In genomic region chr12:40106202-40106533, GRCh38 we compare ENCODE assay signal across 8 cellular contexts. TPM values are rescaled to one million over a fixed set of nuclear protein-coding genes. Genes with fewer than 3 reads are reported as not detected.
DNase-seq lines count a peak whose midpoint lies in the region; ATAC-seq and TF ChIP-seq lines count a peak whose summit lies in the region.

No MANE protein-coding gene starts in this region.

- no peaks in the 10 kb centered on the region for H3K36me3 ChIP-seq in IMR-90 (ENCODE audit: control insufficient read depth, insufficient read depth, low read length)
- no peaks in the 10 kb centered on the region for H3K36me3 ChIP-seq in mammary epithelial cell (ENCODE audit: insufficient read depth, low read length)
- no peaks in the 10 kb centered on the region for H3K36me3 ChIP-seq in mucosa of descending colon (ENCODE audit: low read depth)

- H4K20me1 ChIP-seq in IMR-90 (ENCODE audit: insufficient read depth, low read length), result no peaks in the 10 kb centered on the region
- no peaks in the 10 kb centered on the region for H4K20me1 ChIP-seq in mammary epithelial cell (ENCODE audit: insufficient read depth, low read length)

- BruUV-seq in IMR-90 (replicated peaks; lab: Mats Ljungman, UMichigan) (no TSS peak), mammary epithelial cell (replicated peaks; lab: Mats Ljungman, UMichigan) (no TSS peak)

- H4K8ac ChIP-seq in IMR-90 (ENCODE audit: low read depth in 2 of 2, low read length in 2 of 2), result no peak overlapping the region

- no peak overlapping the region for H3K4ac ChIP-seq in IMR-90 (ENCODE audit: low read depth, low read length)

- ATAC-seq in IMR-90 (ENCODE audit: low read depth) (no peak), mucosa of descending colon (no peak), GM18873 (IDR thresholded peaks at IDR 0.05; ENCODE audit: low FRiP score, unreplicated experiment) (no peak)

- dilution Hi-C loops in IMR-90 (cut with HindIII; ENCODE audit: low sequenced_read_pairs, unreplicated experiment), result no loop called here
- dilution Hi-C loops in mammary epithelial cell (cut with HindIII; ENCODE audit: low sequenced_read_pairs), result loop anchor here (25.0 kb wide), 1 partner anchor 344 kb away; no protein-coding TSS in a partner anchor

- WGBS in IMR-90 (ENCODE audit: extremely low coverage in 2 of 2, insufficient read length in 1 of 2), 2 experiments, result 45% methylated on average over 4 of the region's 9 CpGs; no CpG with 5 or more reads in 1 of the 2 experiments
- WGBS in mammary epithelial cell (ENCODE audit: low coverage, missing lambda C conversion rate), result 0% methylated on average over 5 of the region's 9 CpGs

- TF ChIP-seq CTCF in AG04450 (IDR thresholded peaks at IDR 0.05; ENCODE audit: low read depth, low read length), result no peak
- no peak for TF ChIP-seq CTCF in IMR-90 (conservative IDR thresholded peaks at IDR 0.05; ENCODE audit: low read depth, low read length)
- TF ChIP-seq CTCF in mammary epithelial cell (conservative IDR thresholded peaks at IDR 0.05 in 1 of 2, IDR thresholded peaks at IDR 0.05 in 1 of 2; ENCODE audit: extremely low read depth in 1 of 2, insufficient read depth in 1 of 2, low read depth in 1 of 2, low read length in 2 of 2), result no peak
- no peak for TF ChIP-seq CTCF in mucosa of descending colon (IDR thresholded peaks at IDR 0.05)

- H3K27ac ChIP-seq in AG04450 (ENCODE audit: low read depth, low read length) (no peak overlapping the region), IMR-90 (ENCODE audit: insufficient read depth, low read length) (no peak overlapping the region), mammary epithelial cell (ENCODE audit: insufficient read depth, low read depth, low read length) (no peak overlapping the region)

- no peak overlapping the region for H4K5ac ChIP-seq in IMR-90 (ENCODE audit: low read depth, low read length)

- H4K91ac ChIP-seq in IMR-90 (ENCODE audit: insufficient read depth, low read depth, low read length), result no peak overlapping the region

- no peak overlapping the region for H2BK120ac ChIP-seq in IMR-90 (ENCODE audit: low read depth, low read length)

- in situ Hi-C loops in IMR-90 (cut with MboI; ENCODE audit: low sequenced_read_pairs) (loop anchor here (5.0 to 25.0 kb wide), 3 partner anchors 94 to 794 kb away; no protein-coding TSS in a partner anchor), mammary epithelial cell (cut with MboI; ENCODE audit: low sequenced_read_pairs in 2 of 2) (loop anchor here in 1 of 2 donors (5.0 to 25.0 kb wide), 2 partner anchors 94 to 344 kb away; no protein-coding TSS in a partner anchor)

- no peak overlapping the region for H2BK20ac ChIP-seq in IMR-90 (ENCODE audit: low read depth, low read length)

- H3K9me3 ChIP-seq in AG04450 (ENCODE audit: control insufficient read depth, insufficient read depth, low read length) (no peaks in the 10 kb centered on the region), IMR-90 (ENCODE audit: control insufficient read depth, insufficient read depth, low read length) (no peaks in the 10 kb centered on the region), mammary epithelial cell (replicated peaks; ENCODE audit: insufficient read depth, low read length) (no peaks in the 10 kb centered on the region), mucosa of descending colon (no peaks in the 10 kb centered on the region)

- H2AFZ ChIP-seq in IMR-90 (replicated peaks; ENCODE audit: low read length, poor library complexity), result peak overlapping the region; percentile 80
- H2AFZ ChIP-seq in mammary epithelial cell (ENCODE audit: low read depth, low read length), result peak overlapping the region; percentile 95

- H3K4me3 ChIP-seq in AG04450 (ENCODE audit: low read depth, low read length), result peak overlapping the region; percentile 39
- peak overlapping the region; percentile 20; the same call in 1 of the 2 replicates for H3K4me3 ChIP-seq in IMR-90 (ENCODE audit: insufficient read depth, low read depth, low read length)
- H3K4me3 ChIP-seq in mammary epithelial cell (replicated peaks in 1 of 3; ENCODE audit: insufficient read depth in 1 of 3, low read depth in 2 of 3, low read length in 3 of 3), result peak overlapping the region; percentile 71 to 88 (median 77)
- H3K4me3 ChIP-seq in mucosa of descending colon, result peak overlapping the region; percentile 87

- H3K18ac ChIP-seq in IMR-90 (ENCODE audit: low read depth, low read length), result no peak overlapping the region

- no peak overlapping the region for H3K9ac ChIP-seq in IMR-90 (ENCODE audit: low read depth, low read length)
- no peak overlapping the region for H3K9ac ChIP-seq in mammary epithelial cell (ENCODE audit: insufficient read depth, low read length)

- no peaks in the 10 kb centered on the region for H3K9me1 ChIP-seq in IMR-90 (ENCODE audit: insufficient read depth, low read length)

- TF ChIP-seq POLR2A in IMR-90 (IDR thresholded peaks at IDR 0.05; ENCODE audit: low read depth, low read length), result no peak

- peaks cover 8% of the 10 kb centered on the region for H3K79me2 ChIP-seq in mammary epithelial cell (ENCODE audit: insufficient read depth, low read length)

- H2AK5ac ChIP-seq in IMR-90 (ENCODE audit: low read depth, low read length), result no peak overlapping the region

- peaks cover 7 to 11% of the 10 kb centered on the region in 2 experiments; a peak in 3 of 4 replicates for H3K79me1 ChIP-seq in IMR-90 (ENCODE audit: low read depth in 1 of 2, low read length in 2 of 2)

- H2BK5ac ChIP-seq in IMR-90 (ENCODE audit: low read depth, low read length, poor library complexity, severe bottlenecking), result no peak overlapping the region

- TF ChIP-seq RAD21 in IMR-90 (IDR thresholded peaks at IDR 0.05; ENCODE audit: low read length), result no peak

- H3K27me3 ChIP-seq in AG04450 (ENCODE audit: control insufficient read depth, insufficient read depth, low read length), result no peaks in the 10 kb centered on the region
- H3K27me3 ChIP-seq in IMR-90 (ENCODE audit: control insufficient read depth, insufficient read depth, low read length), result 0 out of 2 replicates have a peak, but pooled peaks cover 2% of the 10 kb centered on the region
- no peaks in the 10 kb centered on the region for H3K27me3 ChIP-seq in mammary epithelial cell (ENCODE audit: insufficient read depth, low read length)

- CTCF ChIA-PET in AG04450 (lab: Charles Lee) (interaction anchor here (0.6 to 5.7 kb wide), 18 partner anchors 9 to 342 kb away, joined by 3 to 102 read pairs (median 5); no protein-coding TSS in a partner anchor), IMR-90 (lab: Yijun Ruan, JAX) (interaction anchor here (1.0 to 2.2 kb wide), 2 partner anchors 94 to 341 kb away, joined by 3 to 4 read pairs; no protein-coding TSS in a partner anchor), mammary epithelial cell (lab: Charles Lee; ENCODE audit: low non-redundant PET) (interaction anchor here (0.6 to 1.4 kb wide), 5 partner anchors 95 to 548 kb away, joined by 3 to 7 read pairs (median 5); no protein-coding TSS in a partner anchor)

- POLR2A ChIA-PET in AG04450 (lab: Yijun Ruan, JAX) (interaction anchor here (0.6 to 1.5 kb wide), 3 partner anchors 51 to 95 kb away, joined by 3 to 4 read pairs (median 3); no protein-coding TSS in a partner anchor), IMR-90 (lab: Charles Lee; ENCODE audit: unreplicated experiment) (no interaction called here)

- no peak overlapping the region for H3K23ac ChIP-seq in IMR-90 (ENCODE audit: low read depth, low read length)

- DNase-seq in AG04450 (ENCODE audit: low read depth, low spot score) (no peak), IMR-90 (no peak), mammary epithelial cell (no peak), mucosa of descending colon (no peak), DMS153 treated with DMSO at 0.1 percent for 48 hours (lab: John Stamatoyannopoulos, UW; ENCODE audit: unreplicated experiment) (no peak), epidermal melanocyte (ENCODE audit: insufficient read length, low spot score) (no peak), SW480 (ENCODE audit: low spot score) (no peak)

- H3K4me1 ChIP-seq in IMR-90 (ENCODE audit: control insufficient read depth, insufficient read depth, low read length) (peaks cover 3% of the 10 kb centered on the region; the same call in 1 of the 2 replicates), mammary epithelial cell (ENCODE audit: insufficient read depth, low read length) (peaks cover 18% of the 10 kb centered on the region), mucosa of descending colon (ENCODE audit: low read depth) (peaks cover 22% of the 10 kb centered on the region)

- H3K4me2 ChIP-seq in IMR-90 (ENCODE audit: low read depth, low read length) (peak overlapping the region; percentile 64; the same call in 1 of the 2 replicates), mammary epithelial cell (ENCODE audit: insufficient read depth, low read depth, low read length) (peak overlapping the region; percentile 96)

- H3K56ac ChIP-seq in IMR-90 (ENCODE audit: extremely low read depth, insufficient read depth, low read length), result no peak overlapping the region

- intact Hi-C loops in IMR-90 (cut with micrococcal nuclease), result no loop called here
- intact Hi-C loops in mammary epithelial cell (cut with micrococcal nuclease), result loop anchor here (2.0 to 10.0 kb wide), 2 partner anchors 207 to 521 kb away; no protein-coding TSS in a partner anchor
- intact Hi-C loops in mucosa of descending colon (cut with DNase I, micrococcal nuclease), result loop anchor here (5.0 to 10.0 kb wide), 2 partner anchors 94 to 341 kb away; no protein-coding TSS in a partner anchor

- no peak overlapping the region for H2AK9ac ChIP-seq in IMR-90 (replicated peaks; ENCODE audit: low read depth, low read length, poor library complexity)

- no peak overlapping the region for H2BK15ac ChIP-seq in IMR-90 (ENCODE audit: low read depth, low read length)

- no peak overlapping the region for H3K14ac ChIP-seq in IMR-90 (replicated peaks; ENCODE audit: low read depth, low read length)

TF ChIP-seq in IMR-90, 13 proteins besides CTCF, POLR2A, EP300 and RAD21:
- TF ChIP-seq SMC3 (IDR thresholded peaks at IDR 0.05; ENCODE audit: low read depth, low read length) (no peak), RCOR1 (IDR thresholded peaks at IDR 0.05; ENCODE audit: insufficient replicate concordance, low read length) (no peak), NFE2L2 (IDR thresholded peaks at IDR 0.05; ENCODE audit: low read depth, low read length) (no peak), FOS (IDR thresholded peaks at IDR 0.05; ENCODE audit: low read depth, low read length) (no peak), RFX5 (IDR thresholded peaks at IDR 0.05; ENCODE audit: low read depth, low read length) (no peak), MXI1 (IDR thresholded peaks at IDR 0.05; ENCODE audit: borderline replicate concordance, low read depth, low read length) (no peak), CHD1 (IDR thresholded peaks at IDR 0.05; ENCODE audit: low read depth, low read length) (no peak)
TF ChIP-seq in IMR-90: peak in this region for 0.

RNA-seq across cellular contexts. Expression of gene SLC2A13, which starts 0.3 kb away (rescaled TPM):
- polyA plus RNA-seq in AG04450 (2011; rRNA removed) (1.7 and 3.1 TPM in 2 replicates), IMR-90 (2012; rRNA removed) (0.95 and 1.5 TPM in 2 replicates), mammary epithelial cell (1.7 TPM)
- 4.4 and 5.3 TPM in 2 replicates for polyA minus RNA-seq in AG04450 (2011; rRNA and poly(A)+ RNA removed)
- total RNA-seq in IMR-90 (2012; rRNA removed) (3.9 and 5.8 TPM in 2 replicates), mammary epithelial cell (10 to 100 TPM in 1 of 2 donors, 1 to 10 TPM in 1; 4.8 to 10.7 TPM), mucosa of descending colon (10 to 100 TPM; 25.0 to 41.8 (median 34.1) TPM)
- 0.64 and 1.0 TPM in 2 replicates for polyA plus RNA-seq in IMR-90 (2012; cell fraction: cytosol; rRNA removed)
- polyA plus RNA-seq in IMR-90 (2012; cell fraction: nucleus; rRNA removed; ENCODE audit: low replicate concordance), result 3.0 and 3.3 TPM in 2 replicates
- 12.5 TPM for polyA minus RNA-seq in mammary epithelial cell

Comparison
In these comparisons a context has a peak if more than half of its experiments do, and no peak if none do; other contexts are left out.
1. H3K4me3 ChIP-seq: peak in every context shown above with its lines; median percentile 87 in mucosa of descending colon; 77 in mammary epithelial cell; 39 in AG04450; 20 in IMR-90.